10 cellular contexts compared by ENCODE assay signal in genomic region chr21:45539046-45539795, GRCh38. TPM values are rescaled to one million over a fixed set of nuclear protein-coding genes. Genes with fewer than 3 reads are reported as not detected.
DNase-seq lines count a peak whose midpoint lies in the region; ATAC-seq and TF ChIP-seq lines count a peak whose summit lies in the region.
"Had no signal": no experiment of that assay in that cellular context is flagged by ENCODE, and none has a peak within 500 bp of the region (broad histone marks: within the 10 kb centered on the region; RNA-seq: fewer than 3 reads in every experiment).

No MANE protein-coding gene starts in this region.

- peaks cover 3% of the 10 kb centered on the region for H3K36me3 Mint-ChIP-seq in T-cell

- POLR2A ChIA-PET in T-cell (lab: Charles Lee) = interaction anchor here in 1 of 2 donors (0.7 kb wide), 1 partner anchor 316 kb away, joined by 3 read pairs; no protein-coding TSS in a partner anchor

- H3K9me3 ChIP-seq in WERI-Rb-1 (ENCODE audit: severe bottlenecking) (no peaks in the 10 kb centered on the region), right atrium auricular region (no peaks in the 10 kb centered on the region), spleen (no peaks in the 10 kb centered on the region)

- no peak overlapping the region for H3K4me3 Mint-ChIP-seq in T-cell

- H3K27ac ChIP-seq in WERI-Rb-1 = no peak overlapping the region
- no peak overlapping the region for H3K27ac ChIP-seq in right atrium auricular region
- H3K27ac ChIP-seq in spleen = peak overlapping the region in 1 of 8 donors; percentile 93

- DNase-seq in D341Med (ENCODE audit: low spot score) (peak; percentile 20), WERI-Rb-1 (peak; percentile 11), right atrium auricular region (ENCODE audit: low spot score) (peak; percentile 54), spleen (peak; percentile 75), LoVo (ENCODE audit: low spot score) (no peak), T-cell (no peak)
- DNase-seq: DMS153, erythroblast, NCI-H187 treated with DMSO at 0.1 percent for 48 hours had no signal

- CTCF ChIA-PET in T-cell (lab: Charles Lee) = interaction anchor here in 1 of 2 donors (0.5 to 0.6 kb wide), 2 partner anchors 24 to 751 kb away, joined by 3 to 5 read pairs; no protein-coding TSS in a partner anchor

- H3K27me3 ChIP-seq in WERI-Rb-1 (ENCODE audit: insufficient read depth, low read depth, severe bottlenecking) = no peaks in the 10 kb centered on the region
- H3K27me3 ChIP-seq in right atrium auricular region = no peaks in the 10 kb centered on the region
- H3K27me3 ChIP-seq in spleen (replicated peaks in 1 of 7) = no peaks in the 10 kb centered on the region

- H3K27ac Mint-ChIP-seq in T-cell = no peak overlapping the region

- intact Hi-C loops in spleen (cut with DNase I; ENCODE audit: low total_unique reads) = no loop called here

- H3K36me3 ChIP-seq in WERI-Rb-1 (peaks cover 34% of the 10 kb centered on the region), right atrium auricular region (no peaks in the 10 kb centered on the region), spleen (peaks cover 0 to 55% (median 2%) of the 10 kb centered on the region in 6 donors)

- 60 to 89% (median 88%) methylated on average over 1 to 17 of the region's 17 CpGs for WGBS in spleen, 5 donors

- H3K4me1 ChIP-seq in right atrium auricular region = peaks cover 0 to 37% of the 10 kb centered on the region in 2 donors
- H3K4me1 ChIP-seq in spleen = peaks cover 5 to 80% (median 46%) of the 10 kb centered on the region in 6 donors

- H3K4me3 ChIP-seq in WERI-Rb-1 (ENCODE audit: low read depth, low read length) = no peak overlapping the region
- no peak overlapping the region for H3K4me3 ChIP-seq in right atrium auricular region
- H3K4me3 ChIP-seq in spleen = no peak overlapping the region

- no peak for TF ChIP-seq POLR2A in spleen (IDR thresholded peaks at IDR 0.05)

- no peaks in the 10 kb centered on the region for H3K27me3 Mint-ChIP-seq in T-cell

- peaks cover 4 to 22% (median 19%) of the 10 kb centered on the region in 3 donors for H3K4me1 Mint-ChIP-seq in T-cell

- no peak for TF ChIP-seq CTCF in WERI-Rb-1 (IDR thresholded peaks at IDR 0.05; ENCODE audit: low read depth, low read length)
- no peak for TF ChIP-seq CTCF in right atrium auricular region (IDR thresholded peaks at IDR 0.05)
- TF ChIP-seq CTCF in spleen (IDR thresholded peaks at IDR 0.05 in 8 of 11, conservative IDR thresholded peaks at IDR 0.05 in 3 of 11) = no peak

- no peaks in the 10 kb centered on the region for H3K9me3 Mint-ChIP-seq in T-cell

- ATAC-seq in T-cell (replicated peaks in 1 of 4) (no peak), HG02870 (IDR thresholded peaks at IDR 0.05; ENCODE audit: unreplicated experiment) (no peak)

RNA-seq across cellular contexts. Expression of gene SLC19A1, which starts 3.0 kb away (rescaled TPM):
- total RNA-seq in right atrium auricular region = 1 to 10 TPM; 2.2 to 5.3 TPM
- total RNA-seq in spleen = 10 to 100 TPM; 21.6 to 52.8 (median 35.0) TPM
- polyA plus RNA-seq in spleen = 10 to 100 TPM in 2 of 3 donors, 1 to 10 TPM in 1; 7.5 to 17.6 (median 13.3) TPM
- 10 to 100 TPM; 10.4 to 19.2 (median 16.4) TPM for total RNA-seq in T-cell

Comparison
In these comparisons a context has a peak if more than half of its experiments do, and no peak if none do; other contexts are left out.
1. DNase-seq: peak in D341Med (single experiment), WERI-Rb-1 (single experiment), right atrium auricular region (single experiment) and spleen (single experiment); none in LoVo (single experiment) and T-cell (0 of 34).